ENCODE assay signal across 12 cellular contexts in genomic region chr5:78779771-78780616, GRCh38.
DNase-seq lines count a peak whose midpoint lies in the region; ATAC-seq and TF ChIP-seq lines count a peak whose summit lies in the region.
"Had no signal": no experiment of that assay in that cellular context is flagged by ENCODE, and none has a peak within 500 bp of the region (broad histone marks: within the 10 kb centered on the region; RNA-seq: fewer than 3 reads in every experiment).

No MANE protein-coding gene starts in this region.

- no peak overlapping the region for H3K9ac ChIP-seq in mammary epithelial cell (ENCODE audit: insufficient read depth, low read length)

- H3K79me2 ChIP-seq in mammary epithelial cell (ENCODE audit: insufficient read depth, low read length), result no peaks in the 10 kb centered on the region

- peaks cover 4% of the 10 kb centered on the region for H3K36me3 Mint-ChIP-seq in progenitor cell of endocrine pancreas (ENCODE audit: insufficient read depth)

- peaks cover 3% of the 10 kb centered on the region for H3K9me3 Mint-ChIP-seq in progenitor cell of endocrine pancreas (ENCODE audit: low read depth)

- no peak overlapping the region for H3K27ac ChIP-seq in mammary epithelial cell (ENCODE audit: insufficient read depth, low read depth, low read length)
- peak overlapping the region in 1 of 2 donors; percentile 5 for H3K27ac ChIP-seq in left lung
- H3K27ac ChIP-seq: psoas muscle had no signal

- no TSS peak for BruUV-seq in mammary epithelial cell (replicated peaks; lab: Mats Ljungman, UMichigan)

- no peaks in the 10 kb centered on the region for H4K20me1 ChIP-seq in mammary epithelial cell (ENCODE audit: insufficient read depth, low read length)

- DNase-seq in D341Med (ENCODE audit: low spot score) (peak; percentile 44), M059J (ENCODE audit: low read depth) (peak; percentile 96), mammary epithelial cell (peak; percentile 79), left lung (no peak), NCI-H345 treated with DMSO at 0.1 percent for 48 hours (lab: John Stamatoyannopoulos, UW; ENCODE audit: unreplicated experiment) (no peak), progenitor cell of endocrine pancreas (ENCODE audit: low spot score, unreplicated experiment) (no peak), Kasumi-1 (lab: John Stamatoyannopoulos, UW) (no peak)
- DNase-seq: amygdala; CD8-positive, alpha-beta memory T cell; NCI-H774; psoas muscle had no signal

- H3K36me3 ChIP-seq in mammary epithelial cell (ENCODE audit: insufficient read depth, low read length) (no peaks in the 10 kb centered on the region), left lung (peaks cover 0 to 19% of the 10 kb centered on the region in 2 donors)

- no peak overlapping the region for H3K27ac Mint-ChIP-seq in progenitor cell of endocrine pancreas
- H3K27ac Mint-ChIP-seq: CD8-positive, alpha-beta memory T cell had no signal

- H3K4me3 ChIP-seq in mammary epithelial cell (replicated peaks in 1 of 3; ENCODE audit: insufficient read depth in 1 of 3, low read depth in 2 of 3, low read length in 3 of 3) (no peak overlapping the region), left lung (no peak overlapping the region)
- H3K4me3 ChIP-seq: psoas muscle had no signal

- no peaks in the 10 kb centered on the region for H3K4me1 Mint-ChIP-seq in progenitor cell of endocrine pancreas (ENCODE audit: low read depth)

- no peak overlapping the region for H3K4me3 Mint-ChIP-seq in progenitor cell of endocrine pancreas (ENCODE audit: low read depth)
- H3K4me3 Mint-ChIP-seq: CD8-positive, alpha-beta memory T cell had no signal

- intact Hi-C loops in mammary epithelial cell (cut with micrococcal nuclease), result no loop called here
- intact Hi-C loops in left lung (cut with DNase I), result no loop called here

- H2AFZ ChIP-seq in mammary epithelial cell (ENCODE audit: low read depth, low read length), result peak overlapping the region; percentile 58

- CTCF ChIA-PET in mammary epithelial cell (lab: Charles Lee; ENCODE audit: low non-redundant PET), result no interaction called here

- H3K9me3 ChIP-seq in mammary epithelial cell (replicated peaks; ENCODE audit: insufficient read depth, low read length), result no peaks in the 10 kb centered on the region
- H3K9me3 ChIP-seq in left lung, result no peaks in the 10 kb centered on the region

- no peaks in the 10 kb centered on the region for H3K27me3 ChIP-seq in mammary epithelial cell (ENCODE audit: insufficient read depth, low read length)
- no peaks in the 10 kb centered on the region for H3K27me3 ChIP-seq in left lung

- ATAC-seq in left lung, result peak; percentile 60
- no peak for ATAC-seq in HG03442 (IDR thresholded peaks at IDR 0.05; ENCODE audit: unreplicated experiment)
- ATAC-seq: psoas muscle had no signal

- TF ChIP-seq CTCF in mammary epithelial cell (conservative IDR thresholded peaks at IDR 0.05 in 1 of 2, IDR thresholded peaks at IDR 0.05 in 1 of 2; ENCODE audit: extremely low read depth in 1 of 2, insufficient read depth in 1 of 2, low read depth in 1 of 2, low read length in 2 of 2) (no peak), left lung (IDR thresholded peaks at IDR 0.05) (no peak), progenitor cell of endocrine pancreas (IDR thresholded peaks at IDR 0.05; ENCODE audit: unreplicated experiment) (no peak)

- WGBS in mammary epithelial cell (ENCODE audit: low coverage, missing lambda C conversion rate), result 67% methylated on average over 12 of the region's 12 CpGs

- dilution Hi-C loops in mammary epithelial cell (cut with HindIII; ENCODE audit: low sequenced_read_pairs), result no loop called here

- H3K27me3 Mint-ChIP-seq in progenitor cell of endocrine pancreas, result no peaks in the 10 kb centered on the region
- H3K27me3 Mint-ChIP-seq: CD8-positive, alpha-beta memory T cell had no signal

- H3K4me2 ChIP-seq in mammary epithelial cell (ENCODE audit: insufficient read depth, low read depth, low read length), result no peak overlapping the region

- H3K4me1 ChIP-seq in mammary epithelial cell (ENCODE audit: insufficient read depth, low read length), result peaks cover 10% of the 10 kb centered on the region
- H3K4me1 ChIP-seq in left lung, result no peaks in the 10 kb centered on the region
- H3K4me1 ChIP-seq: psoas muscle had no signal

- in situ Hi-C loops in mammary epithelial cell (cut with MboI; ENCODE audit: low sequenced_read_pairs in 2 of 2), result no loop called here

Comparison
In these comparisons a context has a peak if more than half of its experiments do, and no peak if none do; other contexts are left out.
1. DNase-seq: peak in D341Med (single experiment), M059J (single experiment) and mammary epithelial cell (single experiment); none in left lung (0 of 2), NCI-H345 treated with DMSO at 0.1 percent for 48 hours (single experiment), progenitor cell of endocrine pancreas (single experiment) and Kasumi-1 (0 of 2).